In genomic region chr9:101274971-101275670, GRCh38 we compare ENCODE assay signal across 17 cellular contexts.
"Had no signal": no experiment of that assay in that cellular context is flagged by ENCODE, and none has a peak within 500 bp of the region (broad histone marks: within the 10 kb centered on the region; RNA-seq: fewer than 3 reads in every experiment).

No MANE protein-coding gene starts in this region.

- H3K36me3 Mint-ChIP-seq: activated naive CD4-positive, alpha-beta T cell treated with anti-CD3 and anti-CD28 coated beads, Interleukin-2, amount 50 U/mL, for 24 hours; naive B cell; stimulated activated effector memory CD8-positive, alpha-beta T cell treated with anti-CD3 and anti-CD28 coated beads, Interleukin-12 subunit alpha, Interleukin-12 subunit beta, amount 100 ng/mL, for 72 hours had no signal

- H3K9me3 ChIP-seq: adrenal gland, transverse colon had no signal

- H3K9me3 Mint-ChIP-seq: activated CD4-positive, alpha-beta memory T cell treated with anti-CD3 and anti-CD28 coated beads, Interleukin-2, amount 10 ng/mL, durations not matched to agents 7 days and 5 days; activated naive CD4-positive, alpha-beta T cell treated with anti-CD3 and anti-CD28 coated beads, Interleukin-2, amount 50 U/mL, for 24 hours; activated T-cell treated with anti-CD3 and anti-CD28 coated beads, Interleukin-2, amount 50 U/mL, for 4 hours; stimulated activated effector memory CD8-positive, alpha-beta T cell treated with anti-CD3 and anti-CD28 coated beads, Interleukin-12 subunit alpha, Interleukin-12 subunit beta, amount 100 ng/mL, for 72 hours had no signal

- H3K27me3 Mint-ChIP-seq: activated CD4-positive, alpha-beta memory T cell treated with anti-CD3 and anti-CD28 coated beads, Interleukin-2, amount 10 ng/mL, durations not matched to agents 7 days and 5 days had no signal

- H3K27ac Mint-ChIP-seq: activated CD4-positive, alpha-beta memory T cell treated with anti-CD3 and anti-CD28 coated beads, Interleukin-2, amount 10 ng/mL, durations not matched to agents 7 days and 5 days; activated CD4-positive, alpha-beta T cell treated with anti-CD3 and anti-CD28 coated beads for 36 hours; activated naive CD4-positive, alpha-beta T cell treated with anti-CD3 and anti-CD28 coated beads, Interleukin-2, amount 50 U/mL, for 24 hours; stimulated activated effector memory CD8-positive, alpha-beta T cell treated with anti-CD3 and anti-CD28 coated beads, Interleukin-12 subunit alpha, Interleukin-12 subunit beta, amount 100 ng/mL, for 72 hours had no signal

- H3K4me3 ChIP-seq: adrenal gland, gastroesophageal sphincter, pancreas, transverse colon had no signal

- H3K36me3 ChIP-seq: adrenal gland, gastroesophageal sphincter, pancreas, transverse colon had no signal

- H3K27ac ChIP-seq: adrenal gland, gastroesophageal sphincter, pancreas, transverse colon, VCaP had no signal

- ATAC-seq: activated CD4-positive, alpha-beta T cell treated with anti-CD3 and anti-CD28 coated beads for 36 hours; activated T-cell treated with anti-CD3 and anti-CD28 coated beads, Interleukin-2, amount 50 U/mL, for 4 hours; gastroesophageal sphincter; left lobe of liver; pancreas; stimulated activated effector memory CD8-positive, alpha-beta T cell treated with anti-CD3 and anti-CD28 coated beads, Interleukin-12 subunit alpha, Interleukin-12 subunit beta, amount 100 ng/mL, for 72 hours had no signal

- H3K4me3 Mint-ChIP-seq: activated CD4-positive, alpha-beta memory T cell treated with anti-CD3 and anti-CD28 coated beads, Interleukin-2, amount 10 ng/mL, durations not matched to agents 7 days and 5 days; activated CD4-positive, alpha-beta T cell treated with anti-CD3 and anti-CD28 coated beads for 36 hours; activated naive CD4-positive, alpha-beta T cell treated with anti-CD3 and anti-CD28 coated beads, Interleukin-2, amount 50 U/mL, for 24 hours; activated T-cell treated with anti-CD3 and anti-CD28 coated beads, Interleukin-2, amount 50 U/mL, for 4 hours; stimulated activated effector memory CD8-positive, alpha-beta T cell treated with anti-CD3 and anti-CD28 coated beads, Interleukin-12 subunit alpha, Interleukin-12 subunit beta, amount 100 ng/mL, for 72 hours had no signal

- H3K4me1 ChIP-seq: adrenal gland, gastroesophageal sphincter, pancreas, transverse colon had no signal

- DNase-seq: activated CD4-positive, alpha-beta memory T cell treated with anti-CD3 and anti-CD28 coated beads, Interleukin-2, amount 10 ng/mL, durations not matched to agents 7 days and 5 days; activated CD4-positive, alpha-beta T cell treated with anti-CD3 and anti-CD28 coated beads for 36 hours; activated effector memory CD4-positive, alpha-beta T cell treated with Interleukin-2 at 50 U/mL for 16 hours; activated T-cell treated with anti-CD3 and anti-CD28 coated beads, Interleukin-2, amount 50 U/mL, for 4 hours; adrenal gland; dermis blood vessel endothelial cell; erythroblast; islet precursor cell; naive B cell; pancreas; stimulated activated CD4-positive, alpha-beta T cell treated with anti-CD3 and anti-CD28 coated beads, Interleukin-1b, Interleukin-23, amount 100 ng/mL, for 48 hours; transverse colon had no signal

- H3K4me1 Mint-ChIP-seq: activated CD4-positive, alpha-beta memory T cell treated with anti-CD3 and anti-CD28 coated beads, Interleukin-2, amount 10 ng/mL, durations not matched to agents 7 days and 5 days; activated CD4-positive, alpha-beta T cell treated with anti-CD3 and anti-CD28 coated beads for 36 hours; activated naive CD4-positive, alpha-beta T cell treated with anti-CD3 and anti-CD28 coated beads, Interleukin-2, amount 50 U/mL, for 24 hours; stimulated activated effector memory CD8-positive, alpha-beta T cell treated with anti-CD3 and anti-CD28 coated beads, Interleukin-12 subunit alpha, Interleukin-12 subunit beta, amount 100 ng/mL, for 72 hours had no signal

- H3K27me3 ChIP-seq: adrenal gland, pancreas, transverse colon had no signal
